ENCODE assay signal across 1 cellular context in the genomic region with DNA sequence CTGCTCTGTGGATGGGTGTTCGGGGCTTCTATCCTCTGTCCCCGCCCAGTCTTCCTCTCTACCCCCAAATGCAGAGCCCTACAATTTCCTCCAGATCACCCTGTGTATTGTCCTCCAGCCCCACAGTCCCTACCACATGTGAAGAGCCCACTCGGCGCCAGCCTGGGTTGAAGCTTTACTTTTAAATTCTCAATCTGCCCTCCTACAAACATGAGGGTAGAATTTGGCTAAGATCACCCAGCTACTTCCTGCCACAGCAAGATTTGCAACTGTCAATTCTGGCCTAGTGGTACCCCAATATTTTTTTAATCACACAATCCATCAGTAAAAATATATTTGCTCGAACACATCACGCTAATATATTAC.
TF ChIP-seq lines count a peak whose summit lies in the region.

No MANE protein-coding gene starts in this region.

TF ChIP-seq in IMR-90, 13 proteins besides CTCF, POLR2A, EP300 and RAD21:
- TF ChIP-seq CHD1 (IDR thresholded peaks at IDR 0.05; ENCODE audit: low read depth, low read length), result no peak
- TF ChIP-seq SMC3 (IDR thresholded peaks at IDR 0.05; ENCODE audit: low read depth, low read length), result no peak
- TF ChIP-seq CEBPB (IDR thresholded peaks at IDR 0.05; ENCODE audit: low read depth, low read length), result no peak
